ENCODE assay signal across 21 cellular contexts in the genomic region with DNA sequence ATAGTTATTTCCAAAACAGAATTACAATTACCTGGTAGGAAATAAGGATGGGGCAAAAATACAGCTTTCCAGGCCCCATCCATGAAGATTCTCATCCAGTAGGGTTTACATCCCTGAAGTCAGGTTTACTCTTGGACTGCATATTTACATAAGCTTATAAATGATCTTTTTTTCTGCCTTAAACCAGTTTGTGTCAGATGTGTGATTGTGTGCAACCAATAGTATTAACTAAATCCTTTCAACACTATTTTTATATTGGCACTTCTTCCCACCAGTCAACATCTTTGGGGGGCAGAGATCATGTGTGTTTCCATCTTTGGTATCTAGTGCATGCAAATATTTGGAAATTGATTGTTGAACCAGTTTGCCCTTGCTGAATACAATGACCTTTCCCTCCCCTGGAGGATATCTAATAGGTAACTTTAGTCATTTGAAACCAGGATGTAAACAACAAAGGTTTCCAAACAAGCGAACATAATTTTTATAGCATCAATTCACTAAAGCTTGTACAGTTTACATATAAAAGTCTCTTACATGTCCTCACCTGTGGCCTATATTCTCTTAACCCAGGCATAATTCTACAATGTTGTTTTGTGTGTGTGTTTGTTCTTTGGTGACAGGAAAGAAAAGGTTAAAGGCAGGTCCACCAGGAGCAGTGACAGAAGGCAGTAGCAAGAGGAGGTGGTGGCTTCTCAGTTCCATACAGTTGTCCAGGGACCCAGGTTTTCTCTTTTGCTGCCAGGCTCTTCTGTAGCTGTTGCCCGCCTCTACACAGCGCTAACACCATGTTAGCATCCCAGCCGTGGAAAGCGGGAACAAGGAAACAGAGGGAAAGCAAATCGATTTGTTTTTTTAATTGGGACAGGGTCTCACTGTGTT. TPM values are rescaled to one million over a fixed set of nuclear protein-coding genes. Genes with fewer than 3 reads are reported as not detected.
DNase-seq lines count a peak whose midpoint lies in the region; ATAC-seq and TF ChIP-seq lines count a peak whose summit lies in the region.
"Had no signal": no experiment of that assay in that cellular context is flagged by ENCODE, and none has a peak within 500 bp of the region (broad histone marks: within the 10 kb centered on the region; RNA-seq: fewer than 3 reads in every experiment).

No MANE protein-coding gene starts in this region.

- H3K79me2 ChIP-seq in PC-3 (ENCODE audit: low read length): peaks cover 35% of the 10 kb centered on the region

- BruUV-seq in PC-3 (replicated peaks; lab: Mats Ljungman, UMichigan): no TSS peak

- H3K4me2 ChIP-seq in PC-3 (ENCODE audit: low read length): peak overlapping the region; percentile 38

- peak overlapping the region; percentile 83 for H3K27ac ChIP-seq in PC-3 (ENCODE audit: low read length)
- H3K27ac ChIP-seq: lower lobe of right lung, upper lobe of right lung had no signal

- peaks cover 48% of the 10 kb centered on the region for H3K27me3 Mint-ChIP-seq in type B pancreatic cell

- no peaks in the 10 kb centered on the region for H3K27me3 ChIP-seq in PC-3 (ENCODE audit: low read length)
- peaks cover 18% of the 10 kb centered on the region for H3K27me3 ChIP-seq in BE2C
- H3K27me3 ChIP-seq: gastroesophageal sphincter, upper lobe of right lung had no signal

- peak; percentile 7 for ATAC-seq in PC-3
- ATAC-seq in mucosa of descending colon: peak; percentile 63
- ATAC-seq in GM21381 (IDR thresholded peaks at IDR 0.05; ENCODE audit: unreplicated experiment): no peak
- ATAC-seq: activated naive CD4-positive, alpha-beta T cell treated with anti-CD3 and anti-CD28 coated beads, Interleukin-2, amount 50 U/mL, for 72 hours; CD8-positive, alpha-beta T cell; gastroesophageal sphincter; lower lobe of right lung; stimulated activated naive B cell treated with anti-CD40 and anti-IgM and Interleukin-4, amounts not matched to agents 10 μg/mL and 1 μg/mL and 100 μg/mL, for 72 hours; upper lobe of right lung had no signal

- peak overlapping the region; percentile 84 for H3K4me3 Mint-ChIP-seq in type B pancreatic cell

- no peaks in the 10 kb centered on the region for H4K20me1 ChIP-seq in PC-3 (ENCODE audit: low read length)

- no peak overlapping the region for H2AFZ ChIP-seq in PC-3 (ENCODE audit: low read length)

- H3K4me1 Mint-ChIP-seq in type B pancreatic cell (ENCODE audit: unreplicated experiment): peaks cover 33% of the 10 kb centered on the region

- no peaks in the 10 kb centered on the region for H3K9me2 ChIP-seq in PC-3 (replicated peaks; ENCODE audit: low read length)

- peak; percentile 9 for DNase-seq in NCI-H748 (lab: John Stamatoyannopoulos, UW; ENCODE audit: unreplicated experiment)
- DNase-seq in NCI-H748 treated with DMSO at 0.1 percent for 48 hours (lab: John Stamatoyannopoulos, UW): no peak
- peak; percentile 36 for DNase-seq in PC-3
- DNase-seq in mucosa of descending colon: peak in 2 of 3 donors; percentile 52 to 66
- no peak for DNase-seq in type B pancreatic cell (ENCODE audit: extremely low spot score, unreplicated experiment)
- no peak for DNase-seq in NCI-H2227 (lab: John Stamatoyannopoulos, UW; ENCODE audit: unreplicated experiment)
- DNase-seq in BE2C: no peak
- DNase-seq: activated CD4-positive, alpha-beta T cell treated with anti-CD3 and anti-CD28 coated beads, Interleukin-2, amount 50 U/mL, for 4 hours; activated T-cell treated with anti-CD3 and anti-CD28 coated beads, Interleukin-2, amount 50 U/mL, for 1 hour; CD8-positive, alpha-beta T cell; erythroblast; lower lobe of right lung; naive B cell; NCI-H1436; NCI-H524 treated with DMSO at 0.1 percent for 48 hours; stimulated activated naive B cell treated with anti-CD40 and anti-IgM and Interleukin-4, amounts not matched to agents 10 μg/mL and 1 μg/mL and 100 μg/mL, for 72 hours; upper lobe of right lung had no signal

- intact Hi-C loops in PC-3 (cut with micrococcal nuclease) (loop anchor here (1.0 to 10.0 kb wide), 3 partner anchors 35 to 209 kb away; no protein-coding TSS in a partner anchor), mucosa of descending colon (cut with DNase I, micrococcal nuclease) (no loop called here)

- CTCF ChIA-PET in PC-3 (lab: Charles Lee): no interaction called here

- no peak for TF ChIP-seq CTCF in PC-3 (conservative IDR thresholded peaks at IDR 0.05; ENCODE audit: low read depth, low read length)
- TF ChIP-seq CTCF in mucosa of descending colon (IDR thresholded peaks at IDR 0.05): no peak
- no peak for TF ChIP-seq CTCF in type B pancreatic cell (conservative IDR thresholded peaks at IDR 0.05)
- no peak for TF ChIP-seq CTCF in BE2C (IDR thresholded peaks at IDR 0.05; ENCODE audit: low read depth, low read length)

- no peaks in the 10 kb centered on the region for H3F3A ChIP-seq in PC-3 (ENCODE audit: low read length, unreplicated experiment)

- H3K9me3 ChIP-seq in PC-3 (ENCODE audit: low read length) (no peaks in the 10 kb centered on the region), mucosa of descending colon (no peaks in the 10 kb centered on the region), BE2C (no peaks in the 10 kb centered on the region)
- H3K9me3 ChIP-seq: gastroesophageal sphincter, lower lobe of right lung, upper lobe of right lung had no signal

- POLR2A ChIA-PET in PC-3 (lab: Charles Lee; ENCODE audit: unreplicated experiment): no interaction called here

- H3K9me3 Mint-ChIP-seq in type B pancreatic cell: no peaks in the 10 kb centered on the region
- H3K9me3 Mint-ChIP-seq: activated naive CD4-positive, alpha-beta T cell treated with anti-CD3 and anti-CD28 coated beads, Interleukin-2, amount 50 U/mL, for 72 hours; CD8-positive, alpha-beta T cell; stimulated activated naive B cell treated with anti-CD40 and anti-IgM and Interleukin-4, amounts not matched to agents 10 μg/mL and 1 μg/mL and 100 μg/mL, for 72 hours had no signal

- no peak overlapping the region for H3K27ac Mint-ChIP-seq in type B pancreatic cell
- H3K27ac Mint-ChIP-seq: stimulated activated naive B cell treated with anti-CD40 and anti-IgM and Interleukin-4, amounts not matched to agents 10 μg/mL and 1 μg/mL and 100 μg/mL, for 72 hours had no signal

- no peak overlapping the region for H3K4me3 ChIP-seq in PC-3 (ENCODE audit: low read length)
- H3K4me3 ChIP-seq in mucosa of descending colon: no peak overlapping the region
- no peak overlapping the region for H3K4me3 ChIP-seq in BE2C (ENCODE audit: low read depth, low read length)
- H3K4me3 ChIP-seq: gastroesophageal sphincter, lower lobe of right lung, upper lobe of right lung had no signal

- no peak overlapping the region for H3K9ac ChIP-seq in PC-3 (ENCODE audit: low read length)

- peaks cover 3% of the 10 kb centered on the region for H3K36me3 Mint-ChIP-seq in type B pancreatic cell
- H3K36me3 Mint-ChIP-seq: brain; CD8-positive, alpha-beta T cell; naive B cell; stimulated activated naive B cell treated with anti-CD40 and anti-IgM and Interleukin-4, amounts not matched to agents 10 μg/mL and 1 μg/mL and 100 μg/mL, for 72 hours had no signal

- H3K4me1 ChIP-seq in PC-3 (ENCODE audit: insufficient read depth, low read length): peaks cover 45% of the 10 kb centered on the region
- peaks cover 39% of the 10 kb centered on the region for H3K4me1 ChIP-seq in mucosa of descending colon (ENCODE audit: low read depth)
- no peaks in the 10 kb centered on the region for H3K4me1 ChIP-seq in BE2C

- H3K36me3 ChIP-seq in PC-3 (ENCODE audit: low read depth, low read length) (no peaks in the 10 kb centered on the region), mucosa of descending colon (ENCODE audit: low read depth) (no peaks in the 10 kb centered on the region), BE2C (no peaks in the 10 kb centered on the region)
- H3K36me3 ChIP-seq: gastroesophageal sphincter, lower lobe of right lung, upper lobe of right lung had no signal

RNA-seq across cellular contexts. Expression of gene ME3, which starts 1.7 kb away (rescaled TPM):
- total RNA-seq in PC-3 (2014; rRNA removed) (80.8 and 83.8 TPM in 2 replicates), mucosa of descending colon (10 to 100 TPM; 29.3 to 51.2 (median 31.8) TPM), type B pancreatic cell (ENCODE audit: low replicate concordance) (6.5 and 9.7 TPM in 2 replicates)
- polyA plus RNA-seq in BE2C (2012; ENCODE audit: insufficient read depth, insufficient read length, low read depth): 1.4 TPM

Comparison
In these comparisons a context has a peak if more than half of its experiments do, and no peak if none do; other contexts are left out.
1. DNase-seq: peak in NCI-H748 (single experiment), PC-3 (single experiment) and mucosa of descending colon (2 of 3); none in NCI-H748 treated with DMSO at 0.1 percent for 48 hours (single experiment), type B pancreatic cell (single experiment), NCI-H2227 (single experiment) and BE2C (single experiment).